Comparison of ENCODE assay signal across 8 cellular contexts in genomic region chr16:2531371-2531695, GRCh38. TPM values are rescaled to one million over a fixed set of nuclear protein-coding genes. Genes with fewer than 3 reads are reported as not detected.
DNase-seq lines count a peak whose midpoint lies in the region; ATAC-seq and TF ChIP-seq lines count a peak whose summit lies in the region.

CEMP1 (minus strand) TSS chr16:2531408; CDS start chr16:2531073, 335 bp downstream.

- no peaks in the 10 kb centered on the region for H3K9me2 ChIP-seq in GM23248 (ENCODE audit: insufficient read depth)

- H3K27me3 ChIP-seq in GM23248 (replicated peaks; ENCODE audit: insufficient read depth): no peaks in the 10 kb centered on the region
- H3K27me3 ChIP-seq in sigmoid colon: no peaks in the 10 kb centered on the region

- no peaks in the 10 kb centered on the region for H4K20me1 ChIP-seq in GM23248 (ENCODE audit: insufficient read depth)

- H3K9ac ChIP-seq in GM23248 (peak within 1 kb of the TSS; percentile 88), SK-N-MC (ENCODE audit: insufficient read length) (peak within 1 kb of the TSS; percentile 75)

- H3K27ac ChIP-seq in GM23248: peak within 1 kb of the TSS; percentile 81
- no peak within 1 kb of the TSS for H3K27ac ChIP-seq in SK-N-MC
- H3K27ac ChIP-seq in sigmoid colon: peak within 1 kb of the TSS; percentile 97 to 98 (median 98)

- H3K79me2 ChIP-seq in GM23248 (ENCODE audit: insufficient read depth): no peaks in the 10 kb centered on the region

- no peaks in the 10 kb centered on the region for H3K9me3 ChIP-seq in GM23248 (ENCODE audit: low read depth)
- H3K9me3 ChIP-seq in SK-N-MC (ENCODE audit: low read depth, low read length): no peaks in the 10 kb centered on the region
- H3K9me3 ChIP-seq in sigmoid colon: no peaks in the 10 kb centered on the region

- no peak for DNase-seq in GM23248
- no peak for DNase-seq in SK-N-MC (ENCODE audit: low read depth, low spot score)
- no peak for DNase-seq in fibroblast of pulmonary artery (ENCODE audit: low read depth)
- DNase-seq in sigmoid colon: no peak
- no peak for DNase-seq in stimulated activated CD4-positive, alpha-beta T cell treated with anti-CD3 and anti-CD28 coated beads, Interleukin-12 subunit alpha, Interleukin-12 subunit beta, amount 100 ng/mL, for 4 hours
- DNase-seq in NCI-H146 treated with DMSO at 0.1 percent for 48 hours (lab: John Stamatoyannopoulos, UW; ENCODE audit: unreplicated experiment): no peak
- no peak for DNase-seq in GM13977 (ENCODE audit: low spot score)

- ATAC-seq in GM18511 (IDR thresholded peaks at IDR 0.05; ENCODE audit: unreplicated experiment): no peak

- H2AFZ ChIP-seq in GM23248: peak within 1 kb of the TSS; percentile 74

- TF ChIP-seq CTCF in fibroblast of pulmonary artery (IDR thresholded peaks at IDR 0.05; ENCODE audit: low read length, missing control alignments) (no peak), sigmoid colon (IDR thresholded peaks at IDR 0.05) (no peak), GM13977 (IDR thresholded peaks at IDR 0.05; ENCODE audit: extremely low read depth, insufficient read depth, missing control alignments) (no peak)

- no peaks in the 10 kb centered on the region for H3K36me3 ChIP-seq in GM23248 (ENCODE audit: low read depth)
- no peaks in the 10 kb centered on the region; the same call in 1 of the 2 replicates for H3K36me3 ChIP-seq in SK-N-MC (ENCODE audit: insufficient read depth, low read length)
- peaks cover 0 to 34% (median 20%) of the 10 kb centered on the region in 4 donors for H3K36me3 ChIP-seq in sigmoid colon

- WGBS in GM23248 (ENCODE audit: low coverage in 1 of 2, low lambda C conversion rate in 2 of 2, missing lambda C conversion rate in 2 of 2), 2 experiments: 19 to 26% methylated on average over 9 to 11 of the region's 11 CpGs
- 13% methylated on average over 11 of the region's 11 CpGs for WGBS in sigmoid colon, 2 donors

- TF ChIP-seq POLR2A in sigmoid colon (IDR thresholded peaks at IDR 0.05): no peak

- peak within 1 kb of the TSS; percentile 83 for H3K4me3 ChIP-seq in GM23248
- peak within 1 kb of the TSS; percentile 81 for H3K4me3 ChIP-seq in SK-N-MC
- peak within 1 kb of the TSS; percentile 65 for H3K4me3 ChIP-seq in fibroblast of pulmonary artery (replicated peaks; ENCODE audit: low read depth, low read length)
- peak within 1 kb of the TSS; percentile 69 to 80 (median 72) for H3K4me3 ChIP-seq in sigmoid colon

- intact Hi-C loops in sigmoid colon (cut with DNase I): loop anchor here (5.0 kb wide), 1 partner anchor 246 kb away; the partner anchor contains the start of gene ELOB

- H3K4me2 ChIP-seq in GM23248 (ENCODE audit: unreplicated experiment): peak within 1 kb of the TSS; percentile 98

- H3K4me1 ChIP-seq in GM23248 (ENCODE audit: insufficient read depth) (peaks cover 12% of the 10 kb centered on the region), sigmoid colon (peaks cover 0 to 27% (median 11%) of the 10 kb centered on the region in 4 donors)

- in situ Hi-C loops in GM23248 (cut with MboI): no loop called here
- in situ Hi-C loops in GM13977 (cut with MboI; ENCODE audit: low pct_unique_long_range_greater_than_20kb, low sequenced_read_pairs, unreplicated experiment): no loop called here

- H3F3A ChIP-seq in GM23248 (ENCODE audit: insufficient read depth): peaks cover 19% of the 10 kb centered on the region

- no peak for TF ChIP-seq EP300 in sigmoid colon (IDR thresholded peaks at IDR 0.05)

RNA-seq across cellular contexts. Expression of gene CEMP1, which starts in this region (rescaled TPM):
- not detected in 2 replicates for total RNA-seq in GM23248 (2014; rRNA removed; shearing (Covaris generic))
- polyA plus RNA-seq in GM23248 (2016; fragmentation: Nextera tagmentation; extraction: Ambion mirVana) (2.9 and 4.4 TPM in 2 replicates), sigmoid colon (1 to 10 TPM in 1 of 3 donors, under 1 TPM in 1, not detected in 1; 0.90 to 1.2 TPM)
- total RNA-seq in sigmoid colon: not detected
